In genomic region chr13:65584126-65584525, GRCh38 we compare ENCODE assay signal across 16 cellular contexts.
A peak's percentile ranks its signal among the peaks of the same experiment; 100 is the strongest.
DNase-seq lines count a peak whose midpoint lies in the region; ATAC-seq and TF ChIP-seq lines count a peak whose summit lies in the region.
"Had no signal": no experiment of that assay in that cellular context is flagged by ENCODE, and none has a peak within 500 bp of the region (broad histone marks: within the 10 kb centered on the region; RNA-seq: fewer than 3 reads in every experiment).

No MANE protein-coding gene starts in this region.

- H3K9ac ChIP-seq in HUES6 (ENCODE audit: low read length) (peak overlapping the region; percentile 54), mesendoderm (ENCODE audit: low read length) (no peak overlapping the region)

- no peaks in the 10 kb centered on the region for H3K79me1 ChIP-seq in mesendoderm (ENCODE audit: low read length)

- no peak for TF ChIP-seq CTCF in WTC11 (IDR thresholded peaks at IDR 0.05)

- no peak overlapping the region for H2BK120ac ChIP-seq in mesendoderm (ENCODE audit: low read depth, low read length)

- peaks cover 27% of the 10 kb centered on the region for H3K27me3 ChIP-seq in HUES6 (ENCODE audit: control insufficient read depth, insufficient read depth, low read length)
- no peaks in the 10 kb centered on the region for H3K27me3 ChIP-seq in mesendoderm (ENCODE audit: insufficient read depth, low read length, poor library complexity)

- no peak overlapping the region for H3K4ac ChIP-seq in mesendoderm (ENCODE audit: low read depth, low read length)

- H3K27ac Mint-ChIP-seq in WTC11 = no peak overlapping the region
- H3K27ac Mint-ChIP-seq: B cell; CD4-positive, alpha-beta T cell; HFFc6 had no signal

- no peak overlapping the region for H2BK5ac ChIP-seq in mesendoderm (ENCODE audit: low read length)

- no peaks in the 10 kb centered on the region; the same call in 1 of the 2 replicates for H3K9me3 Mint-ChIP-seq in WTC11

- peak overlapping the region; percentile 60 for H3K18ac ChIP-seq in mesendoderm (ENCODE audit: low read length)

- H2AK5ac ChIP-seq in mesendoderm (ENCODE audit: low read length) = no peak overlapping the region

- WGBS in mesendoderm (ENCODE audit: extremely low coverage, insufficient coverage, low lambda C conversion rate) = no CpG with 5 or more reads among the region's 2 CpGs

- H3K4me3 Mint-ChIP-seq in WTC11 = no peak overlapping the region
- H3K4me3 Mint-ChIP-seq: B cell; CD4-positive, alpha-beta T cell; HFFc6 had no signal

- H2BK15ac ChIP-seq in mesendoderm (replicated peaks; ENCODE audit: low read depth) = no peak overlapping the region

- CTCF ChIA-PET in WTC11 (lab: Charles Lee) = no interaction called here

- H3K4me2 ChIP-seq in mesendoderm (ENCODE audit: low read length) = no peak overlapping the region

- H4K8ac ChIP-seq in mesendoderm (ENCODE audit: low read depth, low read length) = no peak overlapping the region

- H3K4me3 ChIP-seq in HUES6 (ENCODE audit: low read depth, low read length) (no peak overlapping the region), mesendoderm (ENCODE audit: low read length) (no peak overlapping the region)

- peaks cover 67% of the 10 kb centered on the region for H3K27me3 Mint-ChIP-seq in WTC11 (ENCODE audit: low read depth)
- H3K27me3 Mint-ChIP-seq: B cell; CD4-positive, alpha-beta T cell had no signal

- H3K9me3 ChIP-seq in HUES6 (ENCODE audit: control insufficient read depth, insufficient read depth, low read depth, low read length) = no peaks in the 10 kb centered on the region

- H3K27ac ChIP-seq in HUES6 (ENCODE audit: low read depth, low read length) = no peak overlapping the region; the same call in 1 of the 2 replicates
- peak overlapping the region; percentile 60 for H3K27ac ChIP-seq in mesendoderm (ENCODE audit: low read depth, low read length)

- DNase-seq in WTC11 (ENCODE audit: low spot score) = no peak
- DNase-seq in iPS DF 4.7 (ENCODE audit: extremely low read depth, low spot score) = peak; percentile 11
- peak; percentile 97 for DNase-seq in mesendoderm
- DNase-seq in NCI-H1092 treated with DMSO at 0.1 percent for 48 hours (lab: John Stamatoyannopoulos, UW) = no peak
- DNase-seq: C1 segment of cervical spinal cord; Calu3; CD4-positive, alpha-beta T cell; DMS 273 treated with DMSO at 0.1 percent for 48 hours; DMS79; HCEC 1CT; HFFc6 had no signal

- no peaks in the 10 kb centered on the region for H3K79me2 ChIP-seq in mesendoderm (ENCODE audit: control insufficient read depth, insufficient read depth, low read length)

- H3K4me1 Mint-ChIP-seq in WTC11 = peaks cover 30% of the 10 kb centered on the region
- H3K4me1 Mint-ChIP-seq: B cell had no signal

- H3K4me1 ChIP-seq in HUES6 (ENCODE audit: control insufficient read depth, insufficient read depth, low read length) = peaks cover 26% of the 10 kb centered on the region
- peaks cover 2% of the 10 kb centered on the region for H3K4me1 ChIP-seq in mesendoderm (ENCODE audit: control insufficient read depth, low read depth, low read length)

- H3K23ac ChIP-seq in mesendoderm (ENCODE audit: low read length) = no peak overlapping the region

- H3K36me3 ChIP-seq in HUES6 (ENCODE audit: control insufficient read depth, insufficient read depth, low read length) (no peaks in the 10 kb centered on the region), mesendoderm (ENCODE audit: control insufficient read depth, insufficient read depth, low read length) (no peaks in the 10 kb centered on the region)

- no peak overlapping the region for H3K56ac ChIP-seq in mesendoderm (ENCODE audit: low read length)

- no peak overlapping the region for H4K5ac ChIP-seq in mesendoderm (ENCODE audit: low read length)

- ATAC-seq in WTC11 (peak; percentile 62), HG03097 (IDR thresholded peaks at IDR 0.05; ENCODE audit: low FRiP score, unreplicated experiment) (no peak), HG03571 (IDR thresholded peaks at IDR 0.05; ENCODE audit: unreplicated experiment) (no peak)
- ATAC-seq: HepG2 had no signal

- POLR2A ChIA-PET in WTC11 (lab: Charles Lee) = interaction anchor here (0.8 kb wide), 1 partner anchor 247 kb away, joined by 3 read pairs; no protein-coding TSS in a partner anchor

- no peaks in the 10 kb centered on the region for H3K36me3 Mint-ChIP-seq in WTC11

TF ChIP-seq in WTC11, 78 proteins besides CTCF, POLR2A, EP300 and RAD21:
- TF ChIP-seq ZBTB43 (CRISPR knock-in tag; IDR thresholded peaks at IDR 0.05) (no peak), FOXP4 (CRISPR knock-in tag; IDR thresholded peaks at IDR 0.05) (no peak), TEAD1 (CRISPR knock-in tag; IDR thresholded peaks at IDR 0.05) (no peak), STAT6 (CRISPR knock-in tag; conservative IDR thresholded peaks at IDR 0.05; ENCODE audit: low read depth) (no peak), OVOL2 (CRISPR knock-in tag; IDR thresholded peaks at IDR 0.05; ENCODE audit: borderline replicate concordance) (no peak), ZNF317 (CRISPR knock-in tag; IDR thresholded peaks at IDR 0.05; ENCODE audit: borderline replicate concordance, low read depth) (no peak), AR (CRISPR knock-in tag; IDR thresholded peaks at IDR 0.05) (no peak), TP53 (CRISPR knock-in tag; IDR thresholded peaks at IDR 0.05) (no peak), ZNF423 (CRISPR knock-in tag; IDR thresholded peaks at IDR 0.05) (no peak)

Comparison
In these comparisons a context has a peak if more than half of its experiments do, and no peak if none do; other contexts are left out.
1. DNase-seq: peak in iPS DF 4.7 (single experiment) and mesendoderm (single experiment); none in WTC11 (single experiment) and NCI-H1092 treated with DMSO at 0.1 percent for 48 hours (single experiment).